ENCODE assay signal across 9 cellular contexts in the genomic region with DNA sequence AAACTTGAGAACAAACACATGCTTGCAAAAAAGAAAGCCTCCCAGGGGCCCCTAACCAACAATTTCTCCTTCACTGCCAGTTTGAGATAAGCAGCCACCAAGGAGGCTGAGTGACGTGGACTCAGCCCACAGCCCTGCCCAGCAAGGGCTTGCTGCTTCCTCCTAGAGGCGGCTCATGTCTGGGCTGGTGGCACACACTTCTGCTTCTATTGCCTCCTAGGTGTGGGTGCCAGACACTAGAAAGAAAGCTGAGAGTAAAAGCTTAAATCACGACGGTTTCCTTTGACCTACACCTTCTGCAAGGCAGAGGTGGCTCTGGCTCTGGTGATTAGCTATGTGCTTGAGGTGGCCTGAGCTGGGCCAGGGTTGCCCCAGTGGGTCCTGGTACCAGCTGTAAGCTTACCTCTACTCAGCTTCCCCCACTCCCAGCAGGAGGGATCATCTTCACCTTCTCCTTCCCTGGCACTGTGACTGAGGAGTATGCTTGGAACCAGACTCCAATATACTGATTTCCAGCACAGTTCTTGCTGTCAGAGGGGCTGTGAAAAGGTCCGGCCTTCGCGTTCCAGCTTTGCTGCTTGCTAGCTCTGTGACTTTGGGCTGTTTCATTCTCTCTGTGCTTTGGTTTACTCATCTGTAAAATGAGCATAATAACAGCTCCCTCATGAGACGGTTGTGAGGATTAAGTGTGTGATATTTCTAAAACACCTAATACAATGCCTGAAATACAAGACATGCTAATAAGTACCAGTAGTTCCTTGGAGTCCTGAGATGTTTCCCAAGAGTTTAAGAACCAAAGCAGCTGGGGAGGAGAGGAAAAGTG.
DNase-seq lines count a peak whose midpoint lies in the region; ATAC-seq, FAIRE-seq and TF ChIP-seq lines count a peak whose summit lies in the region.
"Had no signal": no experiment of that assay in that cellular context is flagged by ENCODE, and none has a peak within 500 bp of the region (broad histone marks: within the 10 kb centered on the region; RNA-seq: fewer than 3 reads in every experiment).

No MANE protein-coding gene starts in this region.

- no peak overlapping the region for H4K5ac ChIP-seq in H1 (ENCODE audit: insufficient read length, low read depth, low read length)

- no peak overlapping the region for H3K14ac ChIP-seq in H1 (ENCODE audit: insufficient read length)

- no peaks in the 10 kb centered on the region for H4K20me1 ChIP-seq in H1 (replicated peaks in 1 of 2; ENCODE audit: control insufficient read depth in 1 of 2, insufficient read depth in 2 of 2, low read length in 2 of 2)

- CTCF ChIA-PET in activated CD8-positive, alpha-beta T cell treated with anti-CD3 and anti-CD28 coated beads for 36 hours (lab: Charles Lee): interaction anchor here (0.6 to 4.9 kb wide), 27 partner anchors 8 to 314 kb away, joined by 3 to 77 read pairs (median 5); no protein-coding TSS in a partner anchor
- CTCF ChIA-PET in H1 (lab: Charles Lee; ENCODE audit: partially characterized antibody): interaction anchor here (0.8 to 6.2 kb wide), 32 partner anchors 9 to 314 kb away, joined by 3 to 59 read pairs (median 4); no protein-coding TSS in a partner anchor

- no peak overlapping the region for H3K18ac ChIP-seq in H1 (ENCODE audit: extremely low read depth, low read length)

- H2BK5ac ChIP-seq in H1 (ENCODE audit: low read depth, low read length): no peak overlapping the region

- no peaks in the 10 kb centered on the region for H3K79me2 ChIP-seq in H1 (ENCODE audit: control insufficient read depth in 1 of 2, insufficient read depth in 2 of 2, low read length in 2 of 2)

- no peak for TF ChIP-seq POLR2A in H1 (IDR thresholded peaks at IDR 0.05; ENCODE audit: control extremely low read depth in 1 of 2, low read depth in 2 of 2, low read length in 2 of 2)
- no peak for TF ChIP-seq POLR2A in thyroid gland (IDR thresholded peaks at IDR 0.05)
- TF ChIP-seq POLR2A in stomach (IDR thresholded peaks at IDR 0.05): no peak

- H3K27me3 ChIP-seq in H1 (replicated peaks in 1 of 4; ENCODE audit: control insufficient read depth in 3 of 4, extremely low read depth in 1 of 4, insufficient read depth in 3 of 4, low read length in 3 of 4): no peaks in the 10 kb centered on the region
- H3K27me3 ChIP-seq in thyroid gland: no peaks in the 10 kb centered on the region
- H3K27me3 ChIP-seq in stomach: peaks cover 0 to 22% (median 0%) of the 10 kb centered on the region in 3 donors

- H3K4ac ChIP-seq in H1 (replicated peaks; ENCODE audit: insufficient read length, low read depth, low read length): no peak overlapping the region

- POLR2A ChIA-PET in activated CD8-positive, alpha-beta T cell treated with anti-CD3 and anti-CD28 coated beads for 36 hours (lab: Charles Lee): interaction anchor here (0.7 to 2.2 kb wide), 9 partner anchors 9 to 314 kb away, joined by 3 to 10 read pairs (median 3); no protein-coding TSS in a partner anchor
- POLR2A ChIA-PET in H1 (lab: Charles Lee; ENCODE audit: partially characterized antibody): interaction anchor here (1.2 to 1.3 kb wide), 2 partner anchors 12 to 307 kb away, joined by 3 to 4 read pairs; no protein-coding TSS in a partner anchor

- WGBS in H1 (ENCODE audit: extremely low coverage in 1 of 2, insufficient coverage in 1 of 2, insufficient read length in 1 of 2, insufficient replicate concordance in 2 of 2, low coverage in 1 of 2, low lambda C conversion rate in 2 of 2, missing lambda C conversion rate in 1 of 2), 2 experiments: 88% methylated on average over 8 of the region's 8 CpGs; no CpG with 5 or more reads in 1 of the 2 experiments
- 62 to 85% methylated on average over 8 of the region's 8 CpGs for WGBS in thyroid gland, 2 donors
- WGBS in stomach, 5 donors: 54 to 70% (median 60%) methylated on average over 8 of the region's 8 CpGs

- H2BK12ac ChIP-seq in H1 (ENCODE audit: low read depth, low read length): peak overlapping the region; percentile 71; the same call in 1 of the 2 replicates

- no peak for FAIRE-seq in H1 (lab: Jason Lieb, UNC)

- H3K27ac ChIP-seq in KOPT-K1 (ENCODE audit: low read depth, low read length, poor library complexity, severe bottlenecking) (peak overlapping the region; percentile 53), H1 (ENCODE audit: low read depth, low read length) (no peak overlapping the region), thyroid gland (no peak overlapping the region), stomach (no peak overlapping the region)

- H3K4me2 ChIP-seq in H1 (ENCODE audit: insufficient read depth in 1 of 2, low read depth in 2 of 2, low read length in 2 of 2): no peak overlapping the region

- no peaks in the 10 kb centered on the region for H3K27me3 Mint-ChIP-seq in activated CD8-positive, alpha-beta T cell treated with anti-CD3 and anti-CD28 coated beads for 36 hours

- H2BK20ac ChIP-seq in H1 (ENCODE audit: low read length): no peak overlapping the region

- peaks cover 0 to 2% (median 0%) of the 10 kb centered on the region in 4 experiments; a peak in 2 of 7 replicates for H3K4me1 ChIP-seq in H1 (replicated peaks in 1 of 4; ENCODE audit: control insufficient read depth in 3 of 4, insufficient read depth in 4 of 4, low read length in 3 of 4)
- H3K4me1 ChIP-seq in thyroid gland: no peaks in the 10 kb centered on the region
- no peaks in the 10 kb centered on the region for H3K4me1 ChIP-seq in stomach

- H2BK15ac ChIP-seq in H1 (ENCODE audit: low read length): 0 out of 2 replicates have a peak overlapping the region, but pooled peaks have one; percentile 23

- peak in 1 of 2 experiments; percentile 25; a peak in 2 of 4 replicates for TF ChIP-seq RAD21 in H1 (IDR thresholded peaks at IDR 0.05 in 1 of 2, conservative IDR thresholded peaks at IDR 0.05 in 1 of 2; ENCODE audit: low read depth in 2 of 2, low read length in 2 of 2)

- H3K36me3 Mint-ChIP-seq in activated CD8-positive, alpha-beta T cell treated with anti-CD3 and anti-CD28 coated beads for 36 hours (ENCODE audit: low read depth): no peaks in the 10 kb centered on the region

- peak overlapping the region; percentile 64 for H3K27ac Mint-ChIP-seq in activated CD8-positive, alpha-beta T cell treated with anti-CD3 and anti-CD28 coated beads for 36 hours

- intact Hi-C loops in activated CD8-positive, alpha-beta T cell treated with anti-CD3 and anti-CD28 coated beads for 36 hours (cut with micrococcal nuclease): loop anchor here (10.0 kb wide), 1 partner anchor 78 kb away; no protein-coding TSS in a partner anchor
- intact Hi-C loops in thyroid gland (cut with DNase I) (no loop called here), stomach (cut with DNase I; ENCODE audit: low total_unique reads) (no loop called here)

- H3K4me3 ChIP-seq in H1 (ENCODE audit: extremely low read depth in 1 of 4, insufficient read depth in 2 of 4, low read depth in 3 of 4, low read length in 4 of 4) (no peak overlapping the region), thyroid gland (replicated peaks in 1 of 3) (no peak overlapping the region), stomach (no peak overlapping the region)

- H3K56ac ChIP-seq in H1 (replicated peaks; ENCODE audit: insufficient read length, low read depth, low read length): no peak overlapping the region

- peak; percentile 79 for DNase-seq in activated CD8-positive, alpha-beta T cell treated with anti-CD3 and anti-CD28 coated beads for 36 hours
- DNase-seq in H1 (ENCODE audit: low read depth in 1 of 2, low spot score in 2 of 2) (no peak), thyroid gland (no peak), stomach (no peak), kidney tubule cell (ENCODE audit: low spot score) (no peak)
- DNase-seq in stimulated activated CD8-positive, alpha-beta memory T cell treated with anti-CD3 and anti-CD28 coated beads, Interleukin-15, amount 100 ng/mL, for 1 hour (ENCODE audit: low read depth): peak; percentile 27
- DNase-seq: nucleus accumbens had no signal

- H4K8ac ChIP-seq in H1 (ENCODE audit: extremely low read depth, insufficient read depth, low read length): no peak overlapping the region

- TF ChIP-seq EP300 in H1 (IDR thresholded peaks at IDR 0.05; ENCODE audit: borderline replicate concordance in 1 of 2, low read depth in 2 of 2, low read length in 2 of 2) (no peak), stomach (IDR thresholded peaks at IDR 0.05) (no peak)

- no peaks in the 10 kb centered on the region for H3K79me1 ChIP-seq in H1 (ENCODE audit: low read depth, low read length)

- H3K23ac ChIP-seq in H1 (ENCODE audit: insufficient read length): no peak overlapping the region

- no peak overlapping the region for H2BK120ac ChIP-seq in H1 (replicated peaks; ENCODE audit: low read depth, low read length)

- H3K4me1 Mint-ChIP-seq in activated CD8-positive, alpha-beta T cell treated with anti-CD3 and anti-CD28 coated beads for 36 hours (ENCODE audit: low read depth): peaks cover 20% of the 10 kb centered on the region

- H3K23me2 ChIP-seq in H1 (ENCODE audit: low read depth, low read length): no peaks in the 10 kb centered on the region

- no peak overlapping the region for H4K91ac ChIP-seq in H1 (replicated peaks; ENCODE audit: insufficient read length, low read length)

- no peak overlapping the region for H2AK5ac ChIP-seq in H1 (ENCODE audit: low read depth, low read length)

- H3K4me3 Mint-ChIP-seq in activated CD8-positive, alpha-beta T cell treated with anti-CD3 and anti-CD28 coated beads for 36 hours: no peak overlapping the region

- no peaks in the 10 kb centered on the region for H3K36me3 ChIP-seq in KOPT-K1 (ENCODE audit: insufficient read depth, low read length)
- no peaks in the 10 kb centered on the region for H3K36me3 ChIP-seq in H1 (ENCODE audit: control insufficient read depth in 2 of 4, insufficient read depth in 4 of 4, low read length in 3 of 4)
- H3K36me3 ChIP-seq in thyroid gland: no peaks in the 10 kb centered on the region
- H3K36me3 ChIP-seq in stomach: no peaks in the 10 kb centered on the region

- H2AFZ ChIP-seq in H1 (ENCODE audit: low read length): 0 out of 2 replicates have a peak overlapping the region, but pooled peaks have one; percentile 34

- H3K9me3 ChIP-seq in KOPT-K1 (ENCODE audit: insufficient read depth, low read length, poor library complexity, severe bottlenecking) (no peaks in the 10 kb centered on the region), H1 (ENCODE audit: insufficient read depth in 2 of 2, low read depth in 1 of 2, low read length in 1 of 2) (no peaks in the 10 kb centered on the region), thyroid gland (no peaks in the 10 kb centered on the region), stomach (no peaks in the 10 kb centered on the region)

- H3K9ac ChIP-seq in H1 (replicated peaks in 1 of 4; ENCODE audit: extremely low read depth in 1 of 4, low read depth in 3 of 4, low read length in 3 of 4): no peak overlapping the region

- peak; percentile 97 for ATAC-seq in activated CD8-positive, alpha-beta T cell treated with anti-CD3 and anti-CD28 coated beads for 36 hours
- no peak for ATAC-seq in HG03439 (IDR thresholded peaks at IDR 0.05; ENCODE audit: unreplicated experiment)

- no peaks in the 10 kb centered on the region for H3K9me3 Mint-ChIP-seq in activated CD8-positive, alpha-beta T cell treated with anti-CD3 and anti-CD28 coated beads for 36 hours

- peak; percentile 28 for TF ChIP-seq CTCF in activated CD8-positive, alpha-beta T cell treated with anti-CD3 and anti-CD28 coated beads for 36 hours (IDR thresholded peaks at IDR 0.05)
- TF ChIP-seq CTCF in H1 (IDR thresholded peaks at IDR 0.05; ENCODE audit: control extremely low read depth in 1 of 3, insufficient read depth in 1 of 3, low read depth in 1 of 3, low read length in 3 of 3) (peak in 1 of 3 experiments; percentile 19; a peak in 1 of 4 replicates), thyroid gland (IDR thresholded peaks at IDR 0.05) (no peak), stomach (IDR thresholded peaks at IDR 0.05) (no peak)

Comparison
In these comparisons a context has a peak if more than half of its experiments do, and no peak if none do; other contexts are left out.
1. DNase-seq: peak in activated CD8-positive, alpha-beta T cell treated with anti-CD3 and anti-CD28 coated beads for 36 hours (single experiment) and stimulated activated CD8-positive, alpha-beta memory T cell treated with anti-CD3 and anti-CD28 coated beads, Interleukin-15, amount 100 ng/mL, for 1 hour (single experiment); none in H1 (0 of 2), thyroid gland (0 of 2), stomach (single experiment) and kidney tubule cell (single experiment).